ENCODE assay signal across 19 cellular contexts in the genomic region with DNA sequence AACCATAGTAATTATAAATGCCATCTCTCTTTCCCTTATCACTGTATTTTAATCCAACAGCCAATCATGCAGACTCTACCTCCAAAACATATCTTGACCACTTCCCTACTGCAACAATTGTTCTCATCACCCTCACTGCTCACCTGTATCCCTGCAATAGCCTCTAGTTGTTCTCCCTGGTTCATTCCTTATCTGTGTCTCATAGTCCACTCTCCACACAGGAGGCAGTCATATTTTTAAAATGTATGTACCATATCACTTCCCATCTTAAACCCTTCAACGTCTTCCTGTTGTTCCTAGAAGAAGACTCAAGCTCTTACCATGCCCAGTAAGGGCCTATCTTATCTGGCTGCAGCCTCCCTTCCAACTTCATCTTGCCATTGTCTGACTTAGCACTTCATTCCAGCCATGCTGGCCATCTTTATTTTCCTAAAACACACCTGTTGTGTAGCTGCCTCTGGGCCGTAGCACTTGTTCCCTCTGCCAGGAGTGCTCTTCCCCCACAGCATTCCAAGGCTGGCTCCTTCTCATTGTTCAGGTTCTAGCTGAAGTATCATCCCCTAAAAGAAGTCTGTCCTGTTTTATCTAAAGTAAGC. TPM values are rescaled to one million over a fixed set of nuclear protein-coding genes. Genes with fewer than 3 reads are reported as not detected.
DNase-seq lines count a peak whose midpoint lies in the region; ATAC-seq and TF ChIP-seq lines count a peak whose summit lies in the region.
"Had no signal": no experiment of that assay in that cellular context is flagged by ENCODE, and none has a peak within 500 bp of the region (broad histone marks: within the 10 kb centered on the region; RNA-seq: fewer than 3 reads in every experiment).

No MANE protein-coding gene starts in this region.

- H3K36me3 ChIP-seq in PC-3 (ENCODE audit: low read depth, low read length) = no peaks in the 10 kb centered on the region
- no peaks in the 10 kb centered on the region for H3K36me3 ChIP-seq in sigmoid colon
- no peaks in the 10 kb centered on the region for H3K36me3 ChIP-seq in SJCRH30
- H3K36me3 ChIP-seq: BE2C, neutrophil, right lobe of liver, thyroid gland had no signal

- CTCF ChIA-PET in PC-3 (lab: Charles Lee) = interaction anchor here (1.1 to 1.4 kb wide), 3 partner anchors 33 to 122 kb away, joined by 4 to 6 read pairs (median 4); no protein-coding TSS in a partner anchor

- TF ChIP-seq CTCF in PC-3 (conservative IDR thresholded peaks at IDR 0.05; ENCODE audit: low read depth, low read length) (no peak), sigmoid colon (IDR thresholded peaks at IDR 0.05) (no peak)

- no peaks in the 10 kb centered on the region for H3K9me3 ChIP-seq in PC-3 (ENCODE audit: low read length)
- no peaks in the 10 kb centered on the region for H3K9me3 ChIP-seq in sigmoid colon
- H3K9me3 ChIP-seq in SJCRH30 (replicated peaks) = no peaks in the 10 kb centered on the region
- H3K9me3 ChIP-seq: BE2C, neutrophil, right lobe of liver, thyroid gland had no signal

- DNase-seq in ELR (ENCODE audit: low read depth) = peak; percentile 30
- DNase-seq in PC-3 = peak; percentile 43
- DNase-seq in epithelial cell of prostate (ENCODE audit: low read depth, low spot score) = no peak
- no peak for DNase-seq in sigmoid colon
- no peak for DNase-seq in dedifferentiated amniotic fluid mesenchymal stem cell (ENCODE audit: extremely low spot score)
- DNase-seq in SJCRH30 = no peak
- DNase-seq: activated CD4-positive, alpha-beta memory T cell treated with anti-CD3 and anti-CD28 coated beads, Interleukin-2, amount 10 ng/mL, durations not matched to agents 7 days and 5 days; activated naive CD8-positive, alpha-beta T cell treated with anti-CD3 and anti-CD28 coated beads, Interleukin-2, amount 10 ng/mL, durations not matched to agents 7 days and 5 days; activated T-cell treated with anti-CD3 and anti-CD28 coated beads, Interleukin-2, amount 50 U/mL, for 48 hours; BE2C; immature natural killer cell; NCI-H2029 treated with DMSO at 0.1 percent for 48 hours; NCI-H69; right lobe of liver; thyroid gland had no signal

- POLR2A ChIA-PET in PC-3 (lab: Charles Lee; ENCODE audit: unreplicated experiment) = interaction anchor here (0.6 to 1.9 kb wide), 3 partner anchors 28 to 195 kb away, joined by 6 to 17 read pairs (median 10); a partner anchor contains a TSS

- H3K4me2 ChIP-seq in PC-3 (ENCODE audit: low read length) = peak overlapping the region; percentile 76

- H2AFZ ChIP-seq in PC-3 (ENCODE audit: low read length) = peak overlapping the region; percentile 44

- H3K9ac ChIP-seq in PC-3 (ENCODE audit: low read length) = 0 out of 2 replicates have a peak overlapping the region, but pooled peaks have one; percentile 1

- ATAC-seq in PC-3 (peak; percentile 1), GM18873 (IDR thresholded peaks at IDR 0.05; ENCODE audit: low FRiP score, unreplicated experiment) (no peak), HG03520 (IDR thresholded peaks at IDR 0.05; ENCODE audit: unreplicated experiment) (no peak)

- no peaks in the 10 kb centered on the region for H4K20me1 ChIP-seq in PC-3 (ENCODE audit: low read length)

- no peak for TF ChIP-seq POLR2A in sigmoid colon (IDR thresholded peaks at IDR 0.05)

- no TSS peak for BruUV-seq in PC-3 (replicated peaks; lab: Mats Ljungman, UMichigan)

- H3K9me2 ChIP-seq in PC-3 (replicated peaks; ENCODE audit: low read length) = no peaks in the 10 kb centered on the region

- H3K4me1 ChIP-seq in PC-3 (ENCODE audit: insufficient read depth, low read length) (peaks cover 37% of the 10 kb centered on the region), sigmoid colon (peaks cover 0 to 27% (median 21%) of the 10 kb centered on the region in 4 donors), SJCRH30 (peaks cover 26% of the 10 kb centered on the region)
- H3K4me1 ChIP-seq: BE2C, right lobe of liver had no signal

- intact Hi-C loops in PC-3 (cut with micrococcal nuclease) = loop anchor here (1.0 to 2.0 kb wide), 4 partner anchors 24 to 122 kb away; no protein-coding TSS in a partner anchor
- intact Hi-C loops in sigmoid colon (cut with DNase I) = no loop called here

- TF ChIP-seq EP300 in sigmoid colon (IDR thresholded peaks at IDR 0.05) = no peak

- no peaks in the 10 kb centered on the region for H3K27me3 ChIP-seq in PC-3 (ENCODE audit: low read length)
- no peaks in the 10 kb centered on the region for H3K27me3 ChIP-seq in sigmoid colon
- H3K27me3 ChIP-seq in SJCRH30 = no peaks in the 10 kb centered on the region
- H3K27me3 ChIP-seq: BE2C, neutrophil, right lobe of liver, thyroid gland had no signal

- H3K4me3 ChIP-seq in PC-3 (ENCODE audit: low read length) (no peak overlapping the region), sigmoid colon (no peak overlapping the region), SJCRH30 (no peak overlapping the region)
- H3K4me3 ChIP-seq: right lobe of liver, thyroid gland had no signal

- 88 to 90% methylated on average over 2 of the region's 2 CpGs for WGBS in sigmoid colon, 2 donors

- H3K27ac ChIP-seq in PC-3 (ENCODE audit: low read length) (peak overlapping the region; percentile 67), epithelial cell of prostate (peak overlapping the region; percentile 77), sigmoid colon (peak overlapping the region in 3 of 4 donors; percentile 24 to 73 (median 50)), SJCRH30 (no peak overlapping the region)
- H3K27ac ChIP-seq: neutrophil, right lobe of liver, thyroid gland had no signal

- no peaks in the 10 kb centered on the region for H3K79me2 ChIP-seq in PC-3 (ENCODE audit: low read length)

- H3F3A ChIP-seq in PC-3 (ENCODE audit: low read length, unreplicated experiment) = no peaks in the 10 kb centered on the region

RNA-seq across cellular contexts. Expression of a gene that starts 27.8 kb away (rescaled TPM):
- total RNA-seq in PC-3 (2014; rRNA removed) (77.6 and 81.0 TPM in 2 replicates), sigmoid colon (1 to 10 TPM; 3.9 to 6.4 (median 6.0) TPM)
- polyA plus RNA-seq in sigmoid colon = 10 to 100 TPM in 1 of 3 donors, 1 to 10 TPM in 2; 4.8 to 12.6 (median 6.2) TPM
- total RNA-seq in SJCRH30 (2014; rRNA removed; shearing (Covaris generic)) = 3.1 and 4.1 TPM in 2 replicates
- total RNA-seq: activated CD4-positive, alpha-beta memory T cell treated with anti-CD3 and anti-CD28 coated beads, Interleukin-2, amount 10 ng/mL, durations not matched to agents 7 days and 5 days; HepG2 had no signal
- polyA plus RNA-seq: immature natural killer cell had no signal

RNA-seq across cellular contexts. Expression of a gene that starts 42.8 kb away (rescaled TPM):
- total RNA-seq in PC-3 (2014; rRNA removed) (11.2 and 11.9 TPM in 2 replicates), sigmoid colon (10 to 100 TPM; 30.3 to 54.0 (median 46.9) TPM)
- 1 to 10 TPM; 3.2 to 6.6 (median 3.2) TPM for polyA plus RNA-seq in sigmoid colon
- total RNA-seq in SJCRH30 (2014; rRNA removed; shearing (Covaris generic)) = 2.8 and 4.0 TPM in 2 replicates
- total RNA-seq: activated CD4-positive, alpha-beta memory T cell treated with anti-CD3 and anti-CD28 coated beads, Interleukin-2, amount 10 ng/mL, durations not matched to agents 7 days and 5 days; activated naive CD8-positive, alpha-beta T cell treated with anti-CD3 and anti-CD28 coated beads, Interleukin-2, amount 10 ng/mL, durations not matched to agents 7 days and 5 days; HepG2 had no signal
- polyA plus RNA-seq: HepG2, immature natural killer cell had no signal

Comparison
In these comparisons a context has a peak if more than half of its experiments do, and no peak if none do; other contexts are left out.
1. DNase-seq: peak in ELR (single experiment) and PC-3 (single experiment); none in epithelial cell of prostate (single experiment), sigmoid colon (single experiment), dedifferentiated amniotic fluid mesenchymal stem cell (single experiment) and SJCRH30 (0 of 2).
2. RNA of a gene that starts 27.8 kb away (total RNA-seq): 77.6 to 81.0 TPM in PC-3; 3.9 to 6.4 TPM in sigmoid colon and 3.1 to 4.1 TPM in SJCRH30; every median in the first group is over 10 times any median in the second.